Comparison of ENCODE assay signal across 14 cellular contexts in genomic region chr6:156934054-156934424, GRCh38.
DNase-seq lines count a peak whose midpoint lies in the region; ATAC-seq and TF ChIP-seq lines count a peak whose summit lies in the region.
"Had no signal": no experiment of that assay in that cellular context is flagged by ENCODE, and none has a peak within 500 bp of the region (broad histone marks: within the 10 kb centered on the region; RNA-seq: fewer than 3 reads in every experiment).

No MANE protein-coding gene starts in this region.

- H3K9me3 ChIP-seq in Caco-2 (no peaks in the 10 kb centered on the region), endodermal cell (ENCODE audit: control insufficient read depth, low read length) (no peaks in the 10 kb centered on the region)
- H3K9me3 ChIP-seq: MG63 had no signal

- WGBS in endodermal cell (ENCODE audit: insufficient coverage in 1 of 2, insufficient read length in 1 of 2), 2 experiments = 60 to 83% methylated on average over 1 of the region's 1 CpG

- H3K27ac Mint-ChIP-seq in GM23338 (no peak overlapping the region; the same call in 1 of the 2 replicates), progenitor cell of endocrine pancreas (peak overlapping the region; percentile 98), Caco-2 (ENCODE audit: unreplicated experiment) (no peak overlapping the region), endodermal cell (no peak overlapping the region)
- H3K27ac Mint-ChIP-seq in effector memory CD8-positive, alpha-beta T cell = peak overlapping the region; percentile 45 to 75
- H3K27ac Mint-ChIP-seq in stimulated activated naive CD8-positive, alpha-beta T cell treated with anti-CD3 and anti-CD28 coated beads, Interleukin-15, amount 100 ng/mL, for 72 hours = no peak overlapping the region
- H3K27ac Mint-ChIP-seq: activated CD4-positive, alpha-beta T cell treated with anti-CD3 and anti-CD28 coated beads, Interleukin-2, amount 10 ng/mL, durations not matched to agents 7 days and 5 days; activated T-helper 2 cell treated with anti-CD3 and anti-CD28 coated beads, Interferon-gamma antibody, Interleukin-2, Interleukin-4, amounts not matched to agents 10 μg/mL and 5 μg/mL and 100 μg/mL, durations not matched to agents 14 hours and 24 hours and 36 hours; stimulated activated naive CD8-positive, alpha-beta T cell treated with anti-CD3 and anti-CD28 coated beads, Interleukin-15, Interleukin-2, amounts not matched to agents 100 ng/mL and 50 ng/mL, for 24 hours had no signal

- no peaks in the 10 kb centered on the region for H3K36me3 ChIP-seq in GM23338 (ENCODE audit: insufficient read depth)
- no peaks in the 10 kb centered on the region for H3K36me3 ChIP-seq in Caco-2 (ENCODE audit: control insufficient read depth, insufficient read depth, low read length)
- H3K36me3 ChIP-seq in endodermal cell (ENCODE audit: control insufficient read depth, insufficient read depth, low read length) = peaks cover 11% of the 10 kb centered on the region
- H3K36me3 ChIP-seq: MG63 had no signal

- no peak overlapping the region for H2AFZ ChIP-seq in GM23338

- no peak for DNase-seq in GM23338 (ENCODE audit: low spot score)
- DNase-seq in NCI-H2029 treated with DMSO at 0.1 percent for 48 hours (lab: John Stamatoyannopoulos, UW) = peak; percentile 86
- DNase-seq in effector memory CD8-positive, alpha-beta T cell = no peak
- no peak for DNase-seq in progenitor cell of endocrine pancreas (ENCODE audit: low spot score, unreplicated experiment)
- no peak for DNase-seq in hippocampal formation (lab: John Stamatoyannopoulos, UW)
- no peak for DNase-seq in Caco-2
- no peak for DNase-seq in stimulated activated naive CD8-positive, alpha-beta T cell treated with anti-CD3 and anti-CD28 coated beads, Interleukin-15, amount 100 ng/mL, for 72 hours
- DNase-seq in endodermal cell = no peak
- DNase-seq: activated CD4-positive, alpha-beta T cell treated with anti-CD3 and anti-CD28 coated beads, Interleukin-2, amount 10 ng/mL, durations not matched to agents 7 days and 5 days; CD8-positive, alpha-beta T cell; MG63; stimulated activated CD4-positive, alpha-beta T cell treated with anti-CD3 and anti-CD28 coated beads, Interleukin-4, amount 100 ng/mL, for 4 hours had no signal

- H3K27me3 Mint-ChIP-seq in GM23338 (ENCODE audit: insufficient read depth, low read depth, poor library complexity) (no peaks in the 10 kb centered on the region), progenitor cell of endocrine pancreas (no peaks in the 10 kb centered on the region), Caco-2 (ENCODE audit: insufficient read depth, unreplicated experiment) (no peaks in the 10 kb centered on the region), endodermal cell (ENCODE audit: insufficient read depth) (no peaks in the 10 kb centered on the region)
- no peaks in the 10 kb centered on the region for H3K27me3 Mint-ChIP-seq in effector memory CD8-positive, alpha-beta T cell
- no peaks in the 10 kb centered on the region for H3K27me3 Mint-ChIP-seq in stimulated activated naive CD8-positive, alpha-beta T cell treated with anti-CD3 and anti-CD28 coated beads, Interleukin-15, amount 100 ng/mL, for 72 hours
- H3K27me3 Mint-ChIP-seq: activated CD4-positive, alpha-beta T cell treated with anti-CD3 and anti-CD28 coated beads, Interleukin-2, amount 10 ng/mL, durations not matched to agents 7 days and 5 days; stimulated activated naive CD8-positive, alpha-beta T cell treated with anti-CD3 and anti-CD28 coated beads, Interleukin-15, Interleukin-2, amounts not matched to agents 100 ng/mL and 50 ng/mL, for 24 hours had no signal

- H3K4me1 ChIP-seq in GM23338 (ENCODE audit: insufficient read depth) (peaks cover 45% of the 10 kb centered on the region), Caco-2 (peaks cover 24% of the 10 kb centered on the region), endodermal cell (ENCODE audit: control insufficient read depth, insufficient read depth, low read length) (no peaks in the 10 kb centered on the region)

- H3K4me2 ChIP-seq in GM23338 = no peak overlapping the region

- TF ChIP-seq CTCF in GM23338 (conservative IDR thresholded peaks at IDR 0.05; ENCODE audit: low read depth in 2 of 2) (no peak), progenitor cell of endocrine pancreas (IDR thresholded peaks at IDR 0.05; ENCODE audit: unreplicated experiment) (no peak), Caco-2 (IDR thresholded peaks at IDR 0.05; ENCODE audit: insufficient read depth in 1 of 2, low read depth in 1 of 2, low read length in 1 of 2, severe bottlenecking in 1 of 2, unreplicated experiment in 1 of 2) (no peak), endodermal cell (conservative IDR thresholded peaks at IDR 0.05) (no peak)

- POLR2A ChIA-PET in Caco-2 (lab: Charles Lee) = no interaction called here

- H3K27me3 ChIP-seq in GM23338 (ENCODE audit: insufficient read depth) (no peaks in the 10 kb centered on the region), Caco-2 (replicated peaks; ENCODE audit: control insufficient read depth, insufficient read depth, low read length) (no peaks in the 10 kb centered on the region), endodermal cell (ENCODE audit: control insufficient read depth, insufficient read depth, low read length, poor library complexity, severe bottlenecking) (no peaks in the 10 kb centered on the region)
- H3K27me3 ChIP-seq: MG63 had no signal

- no peak for ATAC-seq in GM23338
- ATAC-seq in effector memory CD8-positive, alpha-beta T cell (replicated peaks) = no peak
- no peak for ATAC-seq in stimulated activated naive CD8-positive, alpha-beta T cell treated with anti-CD3 and anti-CD28 coated beads, Interleukin-15, amount 100 ng/mL, for 72 hours
- ATAC-seq: CD8-positive, alpha-beta T cell had no signal

- no peaks in the 10 kb centered on the region for H3K9me2 ChIP-seq in GM23338 (ENCODE audit: insufficient read depth)

- CTCF ChIA-PET in Caco-2 (lab: Charles Lee) = interaction anchor here (0.6 kb wide), 1 partner anchor 50 kb away, joined by 3 read pairs; no protein-coding TSS in a partner anchor

- no peaks in the 10 kb centered on the region for H4K20me1 ChIP-seq in GM23338 (replicated peaks; ENCODE audit: insufficient read depth)

- no peak overlapping the region for H3K9ac ChIP-seq in endodermal cell (ENCODE audit: extremely low read depth, low read length, poor library complexity, severe bottlenecking)

- peaks cover 7% of the 10 kb centered on the region; the same call in 2 of the 3 replicates for H3K36me3 Mint-ChIP-seq in GM23338 (ENCODE audit: low read depth)
- peaks cover 10% of the 10 kb centered on the region for H3K36me3 Mint-ChIP-seq in effector memory CD8-positive, alpha-beta T cell (ENCODE audit: insufficient read depth)
- peaks cover 6% of the 10 kb centered on the region for H3K36me3 Mint-ChIP-seq in progenitor cell of endocrine pancreas (ENCODE audit: insufficient read depth)
- H3K36me3 Mint-ChIP-seq in Caco-2 (ENCODE audit: insufficient read depth, unreplicated experiment) = peaks cover 11% of the 10 kb centered on the region
- peaks cover 8% of the 10 kb centered on the region for H3K36me3 Mint-ChIP-seq in endodermal cell (ENCODE audit: low read depth)

- no TSS peak for BruUV-seq in Caco-2 (replicated peaks; lab: Mats Ljungman, UMichigan)

- intact Hi-C loops in Caco-2 (cut with micrococcal nuclease; ENCODE audit: unreplicated experiment) = loop anchor here (5.0 kb wide), 1 partner anchor 152 kb away; no protein-coding TSS in a partner anchor

- H3K27ac ChIP-seq in GM23338 (ENCODE audit: low read depth) (no peak overlapping the region), endodermal cell (ENCODE audit: low read depth, low read length) (no peak overlapping the region)

- H3K79me2 ChIP-seq in GM23338 (replicated peaks; ENCODE audit: insufficient read depth) = peaks cover 95% of the 10 kb centered on the region

- H3K4me3 ChIP-seq in GM23338 (no peak overlapping the region), Caco-2 (ENCODE audit: low read depth, low read length) (no peak overlapping the region), endodermal cell (ENCODE audit: low read length) (no peak overlapping the region)
- H3K4me3 ChIP-seq: MG63 had no signal

- H3K4me1 Mint-ChIP-seq in GM23338 (peaks cover 67% of the 10 kb centered on the region), progenitor cell of endocrine pancreas (ENCODE audit: low read depth) (peaks cover 39% of the 10 kb centered on the region), Caco-2 (ENCODE audit: low read depth, unreplicated experiment) (no peaks in the 10 kb centered on the region), endodermal cell (peaks cover 18% of the 10 kb centered on the region)
- H3K4me1 Mint-ChIP-seq in effector memory CD8-positive, alpha-beta T cell (ENCODE audit: low read depth in 2 of 2) = peaks cover 40 to 71% of the 10 kb centered on the region in 2 donors
- peaks cover 64% of the 10 kb centered on the region for H3K4me1 Mint-ChIP-seq in stimulated activated naive CD8-positive, alpha-beta T cell treated with anti-CD3 and anti-CD28 coated beads, Interleukin-15, amount 100 ng/mL, for 72 hours

- no peaks in the 10 kb centered on the region for H3F3A ChIP-seq in GM23338 (replicated peaks; ENCODE audit: low read depth)

- H3K4me3 Mint-ChIP-seq in GM23338 (peak overlapping the region; percentile 27; the same call in 1 of the 3 replicates), progenitor cell of endocrine pancreas (ENCODE audit: low read depth) (no peak overlapping the region), Caco-2 (ENCODE audit: unreplicated experiment) (no peak overlapping the region), endodermal cell (no peak overlapping the region)
- no peak overlapping the region for H3K4me3 Mint-ChIP-seq in effector memory CD8-positive, alpha-beta T cell
- no peak overlapping the region for H3K4me3 Mint-ChIP-seq in stimulated activated naive CD8-positive, alpha-beta T cell treated with anti-CD3 and anti-CD28 coated beads, Interleukin-15, amount 100 ng/mL, for 72 hours
- H3K4me3 Mint-ChIP-seq: activated CD4-positive, alpha-beta T cell treated with anti-CD3 and anti-CD28 coated beads, Interleukin-2, amount 10 ng/mL, durations not matched to agents 7 days and 5 days; CD8-positive, alpha-beta T cell; stimulated activated naive CD8-positive, alpha-beta T cell treated with anti-CD3 and anti-CD28 coated beads, Interleukin-15, Interleukin-2, amounts not matched to agents 100 ng/mL and 50 ng/mL, for 24 hours had no signal

- H3K9me3 Mint-ChIP-seq in GM23338 (no peaks in the 10 kb centered on the region), progenitor cell of endocrine pancreas (ENCODE audit: low read depth) (no peaks in the 10 kb centered on the region), Caco-2 (ENCODE audit: unreplicated experiment) (no peaks in the 10 kb centered on the region), endodermal cell (no peaks in the 10 kb centered on the region)
- no peaks in the 10 kb centered on the region for H3K9me3 Mint-ChIP-seq in effector memory CD8-positive, alpha-beta T cell
- H3K9me3 Mint-ChIP-seq in stimulated activated naive CD8-positive, alpha-beta T cell treated with anti-CD3 and anti-CD28 coated beads, Interleukin-15, amount 100 ng/mL, for 72 hours = no peaks in the 10 kb centered on the region
- H3K9me3 Mint-ChIP-seq: activated CD4-positive, alpha-beta T cell treated with anti-CD3 and anti-CD28 coated beads, Interleukin-2, amount 10 ng/mL, durations not matched to agents 7 days and 5 days; activated T-helper 2 cell treated with anti-CD3 and anti-CD28 coated beads, Interferon-gamma antibody, Interleukin-2, Interleukin-4, amounts not matched to agents 10 μg/mL and 5 μg/mL and 100 μg/mL, durations not matched to agents 14 hours and 24 hours and 36 hours; CD8-positive, alpha-beta T cell; stimulated activated naive CD8-positive, alpha-beta T cell treated with anti-CD3 and anti-CD28 coated beads, Interleukin-15, Interleukin-2, amounts not matched to agents 100 ng/mL and 50 ng/mL, for 24 hours had no signal

Comparison
In these comparisons a context has a peak if more than half of its experiments do, and no peak if none do; other contexts are left out.
1. H3K27ac Mint-ChIP-seq: peak in effector memory CD8-positive, alpha-beta T cell (2 of 2) and progenitor cell of endocrine pancreas (single experiment); none in GM23338 (single experiment), Caco-2 (single experiment), stimulated activated naive CD8-positive, alpha-beta T cell treated with anti-CD3 and anti-CD28 coated beads, Interleukin-15, amount 100 ng/mL, for 72 hours (0 of 2) and endodermal cell (single experiment).